1 cellular context compared by ENCODE assay signal in genomic region chr2:241315183-241315878, GRCh38.
TF ChIP-seq lines count a peak whose summit lies in the region.

TSS of gene HDLBP (minus strand) at chr2:241315672. CDS start at chr2:241266869, 48,803 bp downstream.

TF ChIP-seq in WTC11, 78 proteins besides CTCF, POLR2A, EP300 and RAD21 (continued from another document and continues in another):
- no peak for TF ChIP-seq E2F1 (CRISPR knock-in tag; IDR thresholded peaks at IDR 0.05)
- TF ChIP-seq ZNF138 (CRISPR knock-in tag; conservative IDR thresholded peaks at IDR 0.05): no peak
- TF ChIP-seq STAT6 (CRISPR knock-in tag; conservative IDR thresholded peaks at IDR 0.05; ENCODE audit: low read depth): no peak
- TF ChIP-seq ZNF671 (CRISPR knock-in tag; IDR thresholded peaks at IDR 0.05): no peak; the same call in 1 of the 2 replicates
- 0 out of 2 replicates have a peak, but pooled peaks have one; percentile 72 for TF ChIP-seq ZNF232 (CRISPR knock-in tag; IDR thresholded peaks at IDR 0.05)
- TF ChIP-seq ZNF263 (CRISPR knock-in tag; IDR thresholded peaks at IDR 0.05; ENCODE audit: low read depth): no peak
- TF ChIP-seq ERG (CRISPR knock-in tag; IDR thresholded peaks at IDR 0.05): no peak
- no peak for TF ChIP-seq ATF6 (CRISPR knock-in tag; IDR thresholded peaks at IDR 0.05)
- peak; percentile 53 for TF ChIP-seq MYBL2 (CRISPR knock-in tag; IDR thresholded peaks at IDR 0.05)
- no peak for TF ChIP-seq ATF1 (CRISPR knock-in tag; IDR thresholded peaks at IDR 0.05)
- TF ChIP-seq FOXK1 (CRISPR knock-in tag; IDR thresholded peaks at IDR 0.05): peak; percentile 15
- TF ChIP-seq SMAD3 (CRISPR knock-in tag; IDR thresholded peaks at IDR 0.05; ENCODE audit: borderline replicate concordance): no peak
- no peak for TF ChIP-seq ZNF219 (CRISPR knock-in tag; IDR thresholded peaks at IDR 0.05; ENCODE audit: borderline replicate concordance)
- TF ChIP-seq ZNF281 (CRISPR knock-in tag; IDR thresholded peaks at IDR 0.05): no peak; the same call in 1 of the 2 replicates
- peak; percentile 35; the same call in 1 of the 2 replicates for TF ChIP-seq ZBTB43 (CRISPR knock-in tag; IDR thresholded peaks at IDR 0.05)
- TF ChIP-seq NR3C1 (CRISPR knock-in tag; conservative IDR thresholded peaks at IDR 0.05; ENCODE audit: low read depth): no peak
- no peak for TF ChIP-seq CREM (CRISPR knock-in tag; IDR thresholded peaks at IDR 0.05)
- no peak for TF ChIP-seq SMAD4 (CRISPR knock-in tag; IDR thresholded peaks at IDR 0.05)
- no peak for TF ChIP-seq ZNF396 (CRISPR knock-in tag; IDR thresholded peaks at IDR 0.05; ENCODE audit: borderline replicate concordance)
- no peak for TF ChIP-seq KAT7 (CRISPR knock-in tag; IDR thresholded peaks at IDR 0.05; ENCODE audit: borderline replicate concordance)
- TF ChIP-seq ATF3 (CRISPR knock-in tag; conservative IDR thresholded peaks at IDR 0.05): no peak
- no peak for TF ChIP-seq RELA (CRISPR knock-in tag; IDR thresholded peaks at IDR 0.05; ENCODE audit: borderline replicate concordance)
- no peak for TF ChIP-seq RORB (CRISPR knock-in tag; IDR thresholded peaks at IDR 0.05)
- TF ChIP-seq EMX1 (CRISPR knock-in tag; IDR thresholded peaks at IDR 0.05): no peak; the same call in 1 of the 2 replicates
- TF ChIP-seq ZNF532 (CRISPR knock-in tag; IDR thresholded peaks at IDR 0.05; ENCODE audit: borderline replicate concordance): no peak
- no peak for TF ChIP-seq MLX (CRISPR knock-in tag; IDR thresholded peaks at IDR 0.05)
- no peak for TF ChIP-seq JUN (CRISPR knock-in tag; IDR thresholded peaks at IDR 0.05)
- no peak for TF ChIP-seq ZNF121 (CRISPR knock-in tag; IDR thresholded peaks at IDR 0.05)
- TF ChIP-seq ZBTB21 (CRISPR knock-in tag; IDR thresholded peaks at IDR 0.05; ENCODE audit: borderline replicate concordance): 0 out of 2 replicates have a peak, but pooled peaks have one; percentile 22
- TF ChIP-seq TP53 (CRISPR knock-in tag; IDR thresholded peaks at IDR 0.05): no peak
- no peak for TF ChIP-seq ETV6 (CRISPR knock-in tag; IDR thresholded peaks at IDR 0.05)
- TF ChIP-seq OVOL2 (CRISPR knock-in tag; IDR thresholded peaks at IDR 0.05; ENCODE audit: borderline replicate concordance): no peak
- TF ChIP-seq NR1H2 (CRISPR knock-in tag; IDR thresholded peaks at IDR 0.05): no peak
- TF ChIP-seq ARID4B (CRISPR knock-in tag; IDR thresholded peaks at IDR 0.05; ENCODE audit: borderline replicate concordance): peak; percentile 38; the same call in 1 of the 2 replicates
